Comparison of ENCODE assay signal across 8 cellular contexts in the genomic region with DNA sequence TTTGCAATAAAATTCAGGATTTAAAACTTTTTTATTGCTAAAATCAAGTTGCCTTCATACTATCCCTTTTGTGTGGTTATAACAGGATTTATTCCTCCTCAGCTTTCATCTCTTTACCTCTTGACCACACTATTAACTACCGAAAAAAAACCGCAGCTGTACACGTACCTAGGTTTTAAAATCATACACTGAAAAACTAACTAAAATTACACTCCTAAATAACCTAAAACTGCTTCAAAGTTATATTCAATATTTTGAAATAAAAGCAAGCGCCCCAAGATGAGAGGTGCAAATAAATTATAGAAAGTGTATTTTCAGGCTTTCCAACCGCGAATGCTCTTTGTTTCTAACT. TPM values are rescaled to one million over a fixed set of nuclear protein-coding genes. Genes with fewer than 3 reads are reported as not detected.
A peak's percentile ranks its signal among the peaks of the same experiment; 100 is the strongest.
DNase-seq lines count a peak whose midpoint lies in the region; ATAC-seq and TF ChIP-seq lines count a peak whose summit lies in the region.

No MANE protein-coding gene starts in this region.

- peak overlapping the region; percentile 94 for H3K4me3 Mint-ChIP-seq in T-helper 17 cell
- H3K4me3 Mint-ChIP-seq in stimulated activated memory B cell treated with anti-CD40 and anti-IgM and Interleukin-4, amounts not matched to agents 10 μg/mL and 1 μg/mL and 100 μg/mL, for 72 hours, result peak overlapping the region; percentile 91

- peak overlapping the region; percentile 79 for H3K4me3 ChIP-seq in right cardiac atrium (ENCODE audit: low read length)

- no peaks in the 10 kb centered on the region for H3K27me3 ChIP-seq in right cardiac atrium (ENCODE audit: control insufficient read depth, insufficient read depth)

- CTCF ChIA-PET in GM10248 (lab: Yijun Ruan, JAX), result interaction anchor here (0.7 to 3.7 kb wide), 40 partner anchors 8 to 224 kb away, joined by 3 to 33 read pairs (median 5); a partner anchor contains a TSS

- no peaks in the 10 kb centered on the region for H3K27me3 Mint-ChIP-seq in T-helper 17 cell
- H3K27me3 Mint-ChIP-seq in stimulated activated memory B cell treated with anti-CD40 and anti-IgM and Interleukin-4, amounts not matched to agents 10 μg/mL and 1 μg/mL and 100 μg/mL, for 72 hours, result no peaks in the 10 kb centered on the region

- H3K4me1 Mint-ChIP-seq in T-helper 17 cell, result peaks cover 9% of the 10 kb centered on the region
- H3K4me1 Mint-ChIP-seq in stimulated activated memory B cell treated with anti-CD40 and anti-IgM and Interleukin-4, amounts not matched to agents 10 μg/mL and 1 μg/mL and 100 μg/mL, for 72 hours, result peaks cover 12% of the 10 kb centered on the region

- H3K9me3 ChIP-seq in T-helper 17 cell (ENCODE audit: control insufficient read depth, low read length, poor library complexity, severe bottlenecking), result no peaks in the 10 kb centered on the region
- H3K9me3 ChIP-seq in right cardiac atrium (ENCODE audit: control insufficient read depth, low read length), result no peaks in the 10 kb centered on the region

- WGBS in right cardiac atrium, result 41% methylated on average over 6 of the region's 6 CpGs

- intact Hi-C loops in right cardiac atrium (cut with DNase I), result loop anchor here in 1 of 4 donors (5.0 kb wide), 1 partner anchor 39 kb away; a partner anchor contains a TSS

- no peaks in the 10 kb centered on the region for H3K9me3 Mint-ChIP-seq in stimulated activated memory B cell treated with anti-CD40 and anti-IgM and Interleukin-4, amounts not matched to agents 10 μg/mL and 1 μg/mL and 100 μg/mL, for 72 hours

- H3K36me3 Mint-ChIP-seq in T-helper 17 cell (ENCODE audit: low read depth), result no peaks in the 10 kb centered on the region
- H3K36me3 Mint-ChIP-seq in stimulated activated memory B cell treated with anti-CD40 and anti-IgM and Interleukin-4, amounts not matched to agents 10 μg/mL and 1 μg/mL and 100 μg/mL, for 72 hours, result no peaks in the 10 kb centered on the region

- peak overlapping the region; percentile 92 for H3K27ac Mint-ChIP-seq in T-helper 17 cell
- peak overlapping the region; percentile 79 for H3K27ac Mint-ChIP-seq in stimulated activated memory B cell treated with anti-CD40 and anti-IgM and Interleukin-4, amounts not matched to agents 10 μg/mL and 1 μg/mL and 100 μg/mL, for 72 hours

- ATAC-seq in T-helper 17 cell, result no peak
- no peak for ATAC-seq in right cardiac atrium
- no peak for ATAC-seq in stimulated activated memory B cell treated with anti-CD40 and anti-IgM and Interleukin-4, amounts not matched to agents 10 μg/mL and 1 μg/mL and 100 μg/mL, for 72 hours

- H3K27ac ChIP-seq in right cardiac atrium (ENCODE audit: low read length), result no peak overlapping the region

- TF ChIP-seq CTCF in GM10248 (IDR thresholded peaks at IDR 0.05; ENCODE audit: control extremely low read depth, extremely low read depth, low read depth, missing control alignments), result no peak

- DNase-seq in NCI-H1105 treated with DMSO at 0.1 percent for 48 hours (lab: John Stamatoyannopoulos, UW) (peak; percentile 75), NCI-H1105 (lab: John Stamatoyannopoulos, UW) (no peak), T-helper 17 cell (no peak), right cardiac atrium (no peak), HuH-7 (ENCODE audit: low spot score) (no peak), GF-D8 (lab: John Stamatoyannopoulos, UW) (no peak), GM10248 (ENCODE audit: extremely low spot score) (no peak)

- POLR2A ChIA-PET in GM10248 (lab: Yijun Ruan, JAX), result interaction anchor here (0.6 to 1.1 kb wide), 2 partner anchors 95 to 104 kb away, joined by 6 to 10 read pairs; no protein-coding TSS in a partner anchor

- H3K4me1 ChIP-seq in right cardiac atrium (ENCODE audit: control insufficient read depth, insufficient read depth, low read length), result no peaks in the 10 kb centered on the region

RNA-seq across cellular contexts. Expression of a gene that starts 1.4 kb away (rescaled TPM):
- 10 to 100 TPM; 21.6 to 22.1 TPM for total RNA-seq in T-helper 17 cell
- total RNA-seq in right cardiac atrium, result 100 to 1,000 TPM; 275 to 395 (median 317) TPM
- polyA plus RNA-seq in right cardiac atrium, result 760 TPM

RNA-seq across cellular contexts. Expression of a gene that starts 39.0 kb away (rescaled TPM):
- total RNA-seq in T-helper 17 cell (10 to 100 TPM; 10.9 to 12.3 TPM), right cardiac atrium (10 to 100 TPM; 23.6 to 25.2 (median 24.3) TPM)
- 45.8 TPM for polyA plus RNA-seq in right cardiac atrium

Comparison
In these comparisons a context has a peak if more than half of its experiments do, and no peak if none do; other contexts are left out.
1. RNA of a gene that starts 1.4 kb away (total RNA-seq): 275 to 395 TPM in right cardiac atrium; 21.6 to 22.1 TPM in T-helper 17 cell; every median in the first group is over 10 times any median in the second.